8 cellular contexts compared by ENCODE assay signal in the genomic region with DNA sequence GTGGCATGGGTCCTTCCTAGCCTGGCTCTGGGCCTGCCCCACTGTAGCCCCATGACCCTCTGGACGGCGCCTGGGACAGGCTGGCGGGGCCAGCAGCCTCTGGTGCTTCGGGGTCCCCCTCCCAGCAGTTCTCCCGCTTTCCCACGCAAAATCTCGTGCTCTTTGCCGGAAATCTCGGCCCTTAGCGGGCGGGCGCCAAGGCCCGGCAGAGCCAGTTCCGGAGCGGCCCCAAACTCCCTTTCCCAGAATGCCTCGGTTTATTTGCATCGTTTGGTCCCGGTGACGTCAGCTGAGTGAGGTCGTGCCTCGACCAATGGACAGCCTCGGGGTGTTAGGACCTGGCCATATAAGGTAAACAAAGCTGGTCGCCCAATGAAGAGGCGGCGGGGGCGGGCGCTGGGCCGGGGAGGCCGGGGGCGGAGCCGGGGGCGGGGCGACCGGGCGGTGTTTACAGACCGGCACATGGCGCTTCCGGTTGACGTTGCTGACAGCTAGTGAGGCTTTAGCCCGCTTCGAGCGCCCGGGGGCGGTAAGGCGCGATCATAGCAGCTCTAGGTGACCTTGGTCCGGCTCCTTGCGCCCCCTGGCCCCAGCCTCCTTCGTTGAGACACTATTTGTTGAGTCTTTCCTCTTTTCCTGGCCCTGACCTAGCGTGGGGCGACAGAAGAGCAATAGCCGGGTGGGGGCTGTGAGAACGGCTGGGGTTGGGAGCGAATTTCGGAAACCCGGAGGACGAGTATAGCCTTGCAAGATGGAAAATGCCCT. TPM values are rescaled to one million over a fixed set of nuclear protein-coding genes. Genes with fewer than 3 reads are reported as not detected.
DNase-seq lines count a peak whose midpoint lies in the region; ATAC-seq, FAIRE-seq and TF ChIP-seq lines count a peak whose summit lies in the region.

No MANE protein-coding gene starts in this region.

- WGBS in mammary epithelial cell (ENCODE audit: low coverage, missing lambda C conversion rate): 5% methylated on average over 26 of the region's 57 CpGs
- WGBS in small intestine, 3 donors: 1% methylated on average over 52 to 57 of the region's 57 CpGs

- H3K79me2 ChIP-seq in mammary epithelial cell (ENCODE audit: insufficient read depth, low read length): peaks cover 32% of the 10 kb centered on the region

- peak overlapping the region; percentile 92 for H2AFZ ChIP-seq in mammary epithelial cell (ENCODE audit: low read depth, low read length)

- intact Hi-C loops in mammary epithelial cell (cut with micrococcal nuclease): loop anchor here (2.0 to 10.0 kb wide), 5 partner anchors 46 to 341 kb away; a partner anchor contains a TSS

- peak overlapping the region; percentile 86 for H3K4me2 ChIP-seq in mammary epithelial cell (ENCODE audit: insufficient read depth, low read depth, low read length)

- BruUV-seq in mammary epithelial cell (replicated peaks; lab: Mats Ljungman, UMichigan): no TSS peak

- peak overlapping the region; percentile 72 for H3K4me3 ChIP-seq in AG04449 (ENCODE audit: low read depth, low read length)
- H3K4me3 ChIP-seq in mammary epithelial cell (replicated peaks in 1 of 3; ENCODE audit: insufficient read depth in 1 of 3, low read depth in 2 of 3, low read length in 3 of 3): peak overlapping the region; percentile 56 to 68 (median 59)
- peak overlapping the region; percentile 3 to 58 for H3K4me3 ChIP-seq in small intestine (ENCODE audit: low read depth in 1 of 2, low read length in 2 of 2)

- in situ Hi-C loops in mammary epithelial cell (cut with MboI; ENCODE audit: low sequenced_read_pairs in 2 of 2): no loop called here

- dilution Hi-C loops in mammary epithelial cell (cut with HindIII; ENCODE audit: low sequenced_read_pairs): no loop called here

- H3K9me3 ChIP-seq in mammary epithelial cell (replicated peaks; ENCODE audit: insufficient read depth, low read length) (no peaks in the 10 kb centered on the region), small intestine (ENCODE audit: control insufficient read depth, low read depth) (no peaks in the 10 kb centered on the region)

- POLR2A ChIA-PET in AG04449 (lab: Yijun Ruan, JAX): interaction anchor here (0.6 to 1.5 kb wide), 4 partner anchors 9 to 213 kb away, joined by 3 to 11 read pairs (median 4); a partner anchor contains a TSS

- TF ChIP-seq CTCF in AG04449 (IDR thresholded peaks at IDR 0.05; ENCODE audit: insufficient read depth, low read length, missing control alignments) (peak; percentile 56), VCaP (conservative IDR thresholded peaks at IDR 0.05) (peak; percentile 30; the same call in 1 of the 2 replicates), mammary epithelial cell (conservative IDR thresholded peaks at IDR 0.05 in 1 of 2, IDR thresholded peaks at IDR 0.05 in 1 of 2; ENCODE audit: extremely low read depth in 1 of 2, insufficient read depth in 1 of 2, low read depth in 1 of 2, low read length in 2 of 2) (peak in 1 of 2 donors; percentile 31)

- H4K20me1 ChIP-seq in mammary epithelial cell (ENCODE audit: insufficient read depth, low read length): no peaks in the 10 kb centered on the region

- H3K4me1 ChIP-seq in mammary epithelial cell (ENCODE audit: insufficient read depth, low read length) (peaks cover 53% of the 10 kb centered on the region), small intestine (ENCODE audit: control insufficient read depth in 2 of 2, insufficient read depth in 1 of 2, low read depth in 1 of 2, low read length in 1 of 2) (peaks cover 9 to 14% of the 10 kb centered on the region in 2 donors)

- peak; percentile 97 for DNase-seq in AG04449 (ENCODE audit: low read depth, low spot score)
- DNase-seq in NCI-H2171 treated with DMSO at 0.1 percent for 48 hours (lab: John Stamatoyannopoulos, UW): peak; percentile 99
- DNase-seq in mammary epithelial cell: peak; percentile 99
- DNase-seq in iPS-NIHi11 (ENCODE audit: low spot score): peak; percentile 92
- peak; percentile 100 for DNase-seq in small intestine

- CTCF ChIA-PET in AG04449 (lab: Yijun Ruan, JAX): interaction anchor here (0.8 to 2.1 kb wide), 7 partner anchors 8 to 140 kb away, joined by 3 to 10 read pairs (median 4); a partner anchor contains a TSS
- CTCF ChIA-PET in mammary epithelial cell (lab: Charles Lee; ENCODE audit: low non-redundant PET): interaction anchor here (0.5 to 1.3 kb wide), 2 partner anchors 8 to 374 kb away, joined by 4 to 6 read pairs; a partner anchor contains a TSS

- H3K36me3 ChIP-seq in mammary epithelial cell (ENCODE audit: insufficient read depth, low read length): no peaks in the 10 kb centered on the region
- H3K36me3 ChIP-seq in small intestine (ENCODE audit: control insufficient read depth in 2 of 2, insufficient read depth in 2 of 2, low read length in 2 of 2): no peaks in the 10 kb centered on the region

- FAIRE-seq in small intestine (lab: Jason Lieb, UNC): no peak

- peak overlapping the region; percentile 90 for H3K27ac ChIP-seq in VCaP
- H3K27ac ChIP-seq in mammary epithelial cell (ENCODE audit: insufficient read depth, low read depth, low read length): peak overlapping the region; percentile 52
- peak overlapping the region; percentile 88 to 95 for H3K27ac ChIP-seq in small intestine (ENCODE audit: low read depth in 1 of 2, low read length in 1 of 2)

- H3K27me3 ChIP-seq in mammary epithelial cell (ENCODE audit: insufficient read depth, low read length): no peaks in the 10 kb centered on the region
- H3K27me3 ChIP-seq in small intestine (ENCODE audit: control insufficient read depth in 2 of 2, insufficient read depth in 2 of 2, low read length in 2 of 2): no peaks in the 10 kb centered on the region

- peak overlapping the region; percentile 46 for H3K9ac ChIP-seq in mammary epithelial cell (ENCODE audit: insufficient read depth, low read length)

- ATAC-seq in GM18868 (IDR thresholded peaks at IDR 0.05; ENCODE audit: unreplicated experiment): peak; percentile 81
- peak; percentile 62 for ATAC-seq in HG03108 (IDR thresholded peaks at IDR 0.05; ENCODE audit: unreplicated experiment)

RNA-seq across cellular contexts. Expression of a gene that starts 1.5 kb away (rescaled TPM):
- total RNA-seq in mammary epithelial cell: 10 to 100 TPM in 1 of 2 donors, 1 to 10 TPM in 1; 8.0 to 29.8 TPM
- polyA plus RNA-seq in mammary epithelial cell (7.2 TPM), small intestine (10 to 100 TPM; 21.7 to 27.8 (median 25.3) TPM)
- polyA minus RNA-seq in mammary epithelial cell: 4.4 TPM

RNA-seq across cellular contexts. Expression of a gene that starts 8.4 kb away (rescaled TPM):
- total RNA-seq in mammary epithelial cell: 10 to 100 TPM; 34.2 to 64.8 TPM
- polyA plus RNA-seq in mammary epithelial cell (8.2 TPM), small intestine (10 to 100 TPM; 21.1 to 25.6 (median 25.5) TPM)
- polyA minus RNA-seq in mammary epithelial cell: 27.9 TPM

Comparison
In these comparisons a context has a peak if more than half of its experiments do, and no peak if none do; other contexts are left out.
1. Peak in every context shown above with its lines: DNase-seq, ATAC-seq, H3K4me3 ChIP-seq and H3K27ac ChIP-seq.